Comparison of ENCODE assay signal across 1 cellular context in the genomic region with DNA sequence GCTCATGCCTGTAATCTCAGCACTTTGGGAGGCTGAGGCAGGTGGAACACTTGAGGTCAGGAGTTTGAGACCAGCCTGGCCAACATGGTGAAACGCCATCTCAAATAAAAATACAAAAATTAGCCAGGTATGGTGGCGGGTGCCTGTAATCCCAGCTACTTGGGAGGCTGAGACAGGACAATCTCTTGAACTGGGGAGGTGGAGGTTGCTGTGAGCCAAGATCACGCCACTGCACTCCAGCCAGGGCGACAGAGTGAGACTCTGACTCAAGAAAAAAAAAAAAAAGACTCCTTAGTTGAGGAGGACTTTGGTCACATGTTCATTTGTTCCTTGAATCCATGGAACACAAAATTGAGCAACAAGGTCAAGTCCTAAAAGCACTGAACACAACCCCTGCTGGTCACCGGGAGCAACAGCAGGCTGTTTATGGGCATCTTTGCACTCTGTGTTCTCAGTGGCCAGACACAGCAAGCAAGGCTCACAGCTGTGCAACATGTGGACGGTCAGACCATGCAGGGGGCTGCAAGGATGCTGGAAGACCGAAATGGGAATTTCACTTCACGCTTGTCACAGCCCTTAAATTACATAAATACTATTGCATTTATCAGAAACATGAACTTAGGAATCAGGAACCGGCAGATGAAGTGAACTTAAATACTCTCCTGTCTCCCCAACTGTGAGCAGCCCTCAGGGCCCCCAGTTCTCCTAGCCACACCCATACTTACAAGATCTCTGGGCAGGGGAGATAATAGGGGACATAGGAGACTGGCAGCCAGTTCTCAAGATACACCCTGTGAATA.
TF ChIP-seq lines count a peak whose summit lies in the region.

No MANE protein-coding gene starts in this region.

TF ChIP-seq in K562, 482 proteins besides CTCF, POLR2A, EP300 and RAD21 (continued from another document and continues in another):
- TF ChIP-seq, protein P1, sequence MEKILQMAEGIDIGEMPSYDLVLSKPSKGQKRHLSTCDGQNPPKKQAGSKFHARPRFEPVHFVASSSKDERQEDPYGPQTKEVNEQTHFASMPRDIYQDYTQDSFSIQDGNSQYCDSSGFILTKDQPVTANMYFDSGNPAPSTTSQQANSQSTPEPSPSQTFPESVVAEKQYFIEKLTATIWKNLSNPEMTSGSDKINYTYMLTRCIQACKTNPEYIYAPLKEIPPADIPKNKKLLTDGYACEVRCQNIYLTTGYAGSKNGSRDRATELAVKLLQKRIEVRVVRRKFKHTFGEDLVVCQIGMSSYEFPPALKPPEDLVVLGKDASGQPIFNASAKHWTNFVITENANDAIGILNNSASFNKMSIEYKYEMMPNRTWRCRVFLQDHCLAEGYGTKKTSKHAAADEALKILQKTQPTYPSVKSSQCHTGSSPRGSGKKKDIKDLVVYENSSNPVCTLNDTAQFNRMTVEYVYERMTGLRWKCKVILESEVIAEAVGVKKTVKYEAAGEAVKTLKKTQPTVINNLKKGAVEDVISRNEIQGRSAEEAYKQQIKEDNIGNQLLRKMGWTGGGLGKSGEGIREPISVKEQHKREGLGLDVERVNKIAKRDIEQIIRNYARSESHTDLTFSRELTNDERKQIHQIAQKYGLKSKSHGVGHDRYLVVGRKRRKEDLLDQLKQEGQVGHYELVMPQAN (IDR thresholded peaks at IDR 0.05; ENCODE audit: borderline replicate concordance) = no peak
- TF ChIP-seq HEY1 (CRISPR knock-in tag; IDR thresholded peaks at IDR 0.05; ENCODE audit: borderline replicate concordance) (no peak), ETS2 (tag; IDR thresholded peaks at IDR 0.05; ENCODE audit: borderline replicate concordance, poor library complexity, severe bottlenecking) (no peak), CHD1 (IDR thresholded peaks at IDR 0.05; ENCODE audit: low read length) (no peak), FIP1L1 (IDR thresholded peaks at IDR 0.05; ENCODE audit: low read depth, low read length, poor library complexity, severe bottlenecking) (no peak), ZNF384 (IDR thresholded peaks at IDR 0.05; ENCODE audit: low read depth, low read length) (peak; percentile 79), YBX1 (IDR thresholded peaks at IDR 0.05) (no peak), RFX1 (IDR thresholded peaks at IDR 0.05) (no peak), ARID2 (IDR thresholded peaks at IDR 0.05) (no peak), ZC3H4 (CRISPR knock-in tag; IDR thresholded peaks at IDR 0.05; ENCODE audit: borderline replicate concordance) (no peak), OTX1 (CRISPR knock-in tag; IDR thresholded peaks at IDR 0.05) (no peak), FOSL1 (tag; conservative IDR thresholded peaks at IDR 0.05) (no peak), ZNF175 (CRISPR knock-in tag; IDR thresholded peaks at IDR 0.05; ENCODE audit: low read depth) (no peak), ZNF224 (CRISPR knock-in tag; IDR thresholded peaks at IDR 0.05) (no peak), RHOXF2B (CRISPR knock-in tag; conservative IDR thresholded peaks at IDR 0.05) (no peak), RCOR1 (IDR thresholded peaks at IDR 0.05; ENCODE audit: borderline replicate concordance in 1 of 2, low read depth in 2 of 2, low read length in 2 of 2) (peak in 1 of 2 experiments; percentile 55; a peak in 1 of 4 replicates), CTBP1 (IDR thresholded peaks at IDR 0.05; ENCODE audit: borderline replicate concordance) (peak; percentile 58; the same call in 1 of the 2 replicates), ZNF124 (CRISPR knock-in tag; IDR thresholded peaks at IDR 0.05) (no peak), ZNF696 (CRISPR knock-in tag; conservative IDR thresholded peaks at IDR 0.05) (no peak), CBX8 (IDR thresholded peaks at IDR 0.05; ENCODE audit: borderline replicate concordance, extremely low read depth, low read depth, low read length, poor library complexity, severe bottlenecking) (no peak), ZNF146 (CRISPR knock-in tag; IDR thresholded peaks at IDR 0.05; ENCODE audit: unreplicated experiment) (no peak), GATAD2A (IDR thresholded peaks at IDR 0.05) (no peak), DACH1 (IDR thresholded peaks at IDR 0.05; ENCODE audit: partially characterized antibody) (peak; percentile 60), KLF13 (tag; IDR thresholded peaks at IDR 0.05; ENCODE audit: borderline replicate concordance, low read depth) (no peak), ZNF77 (CRISPR knock-in tag; IDR thresholded peaks at IDR 0.05) (no peak), NCOA1 (IDR thresholded peaks at IDR 0.05; ENCODE audit: low read depth) (no peak), SIN3B (IDR thresholded peaks at IDR 0.05; ENCODE audit: low read depth) (no peak; the same call in 1 of the 2 replicates), KAT8 (IDR thresholded peaks at IDR 0.05; ENCODE audit: low read depth) (no peak), HDAC3 (IDR thresholded peaks at IDR 0.05; ENCODE audit: borderline replicate concordance, partially characterized antibody) (no peak), MYC (IDR thresholded peaks at IDR 0.05; ENCODE audit: low read depth, low read length) (peak; percentile 60; the same call in 1 of the 2 replicates), MYC (CRISPR knock-in tag; IDR thresholded peaks at IDR 0.05; ENCODE audit: borderline replicate concordance, low read depth) (no peak), BMI1 (IDR thresholded peaks at IDR 0.05; ENCODE audit: low read length) (no peak), ZZZ3 (IDR thresholded peaks at IDR 0.05) (no peak), HSF4 (CRISPR knock-in tag; IDR thresholded peaks at IDR 0.05; ENCODE audit: borderline replicate concordance) (no peak), NCOA2 (IDR thresholded peaks at IDR 0.05; ENCODE audit: partially characterized antibody in 2 of 2) (no peak), MXI1 (IDR thresholded peaks at IDR 0.05; ENCODE audit: low read depth, low read length) (no peak), FOXA3 (CRISPR knock-in tag; conservative IDR thresholded peaks at IDR 0.05 in 1 of 2, IDR thresholded peaks at IDR 0.05 in 1 of 2) (no peak), ZNF347 (CRISPR knock-in tag; IDR thresholded peaks at IDR 0.05; ENCODE audit: low read depth) (no peak), TOE1 (IDR thresholded peaks at IDR 0.05; ENCODE audit: borderline replicate concordance) (0 out of 2 replicates have a peak, but pooled peaks have one; percentile 55), TOE1 (CRISPR knock-in tag; IDR thresholded peaks at IDR 0.05; ENCODE audit: borderline replicate concordance, low read depth) (no peak), SMARCA5 (IDR thresholded peaks at IDR 0.05) (peak; percentile 49; the same call in 1 of the 2 replicates)
- TF ChIP-seq, protein P2, sequence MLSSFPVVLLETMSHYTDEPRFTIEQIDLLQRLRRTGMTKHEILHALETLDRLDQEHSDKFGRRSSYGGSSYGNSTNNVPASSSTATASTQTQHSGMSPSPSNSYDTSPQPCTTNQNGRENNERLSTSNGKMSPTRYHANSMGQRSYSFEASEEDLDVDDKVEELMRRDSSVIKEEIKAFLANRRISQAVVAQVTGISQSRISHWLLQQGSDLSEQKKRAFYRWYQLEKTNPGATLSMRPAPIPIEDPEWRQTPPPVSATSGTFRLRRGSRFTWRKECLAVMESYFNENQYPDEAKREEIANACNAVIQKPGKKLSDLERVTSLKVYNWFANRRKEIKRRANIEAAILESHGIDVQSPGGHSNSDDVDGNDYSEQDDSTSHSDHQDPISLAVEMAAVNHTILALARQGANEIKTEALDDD (IDR thresholded peaks at IDR 0.05) = no peak
- TF ChIP-seq, protein P3, sequence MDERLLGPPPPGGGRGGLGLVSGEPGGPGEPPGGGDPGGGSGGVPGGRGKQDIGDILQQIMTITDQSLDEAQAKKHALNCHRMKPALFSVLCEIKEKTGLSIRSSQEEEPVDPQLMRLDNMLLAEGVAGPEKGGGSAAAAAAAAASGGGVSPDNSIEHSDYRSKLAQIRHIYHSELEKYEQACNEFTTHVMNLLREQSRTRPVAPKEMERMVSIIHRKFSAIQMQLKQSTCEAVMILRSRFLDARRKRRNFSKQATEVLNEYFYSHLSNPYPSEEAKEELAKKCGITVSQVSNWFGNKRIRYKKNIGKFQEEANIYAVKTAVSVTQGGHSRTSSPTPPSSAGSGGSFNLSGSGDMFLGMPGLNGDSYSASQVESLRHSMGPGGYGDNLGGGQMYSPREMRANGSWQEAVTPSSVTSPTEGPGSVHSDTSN (CRISPR knock-in tag; IDR thresholded peaks at IDR 0.05; ENCODE audit: low read depth) = no peak
- TF ChIP-seq, protein P3 (tag; conservative IDR thresholded peaks at IDR 0.05; ENCODE audit: low read depth) = no peak
- TF ChIP-seq, protein P4, sequence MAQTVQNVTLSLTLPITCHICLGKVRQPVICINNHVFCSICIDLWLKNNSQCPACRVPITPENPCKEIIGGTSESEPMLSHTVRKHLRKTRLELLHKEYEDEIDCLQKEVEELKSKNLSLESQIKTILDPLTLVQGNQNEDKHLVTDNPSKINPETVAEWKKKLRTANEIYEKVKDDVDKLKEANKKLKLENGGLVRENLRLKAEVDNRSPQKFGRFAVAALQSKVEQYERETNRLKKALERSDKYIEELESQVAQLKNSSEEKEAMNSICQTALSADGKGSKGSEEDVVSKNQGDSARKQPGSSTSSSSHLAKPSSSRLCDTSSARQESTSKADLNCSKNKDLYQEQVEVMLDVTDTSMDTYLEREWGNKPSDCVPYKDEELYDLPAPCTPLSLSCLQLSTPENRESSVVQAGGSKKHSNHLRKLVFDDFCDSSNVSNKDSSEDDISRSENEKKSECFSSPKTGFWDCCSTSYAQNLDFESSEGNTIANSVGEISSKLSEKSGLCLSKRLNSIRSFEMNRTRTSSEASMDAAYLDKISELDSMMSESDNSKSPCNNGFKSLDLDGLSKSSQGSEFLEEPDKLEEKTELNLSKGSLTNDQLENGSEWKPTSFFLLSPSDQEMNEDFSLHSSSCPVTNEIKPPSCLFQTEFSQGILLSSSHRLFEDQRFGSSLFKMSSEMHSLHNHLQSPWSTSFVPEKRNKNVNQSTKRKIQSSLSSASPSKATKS (CRISPR knock-in tag; IDR thresholded peaks at IDR 0.05) = no peak
- TF ChIP-seq, protein P5, sequence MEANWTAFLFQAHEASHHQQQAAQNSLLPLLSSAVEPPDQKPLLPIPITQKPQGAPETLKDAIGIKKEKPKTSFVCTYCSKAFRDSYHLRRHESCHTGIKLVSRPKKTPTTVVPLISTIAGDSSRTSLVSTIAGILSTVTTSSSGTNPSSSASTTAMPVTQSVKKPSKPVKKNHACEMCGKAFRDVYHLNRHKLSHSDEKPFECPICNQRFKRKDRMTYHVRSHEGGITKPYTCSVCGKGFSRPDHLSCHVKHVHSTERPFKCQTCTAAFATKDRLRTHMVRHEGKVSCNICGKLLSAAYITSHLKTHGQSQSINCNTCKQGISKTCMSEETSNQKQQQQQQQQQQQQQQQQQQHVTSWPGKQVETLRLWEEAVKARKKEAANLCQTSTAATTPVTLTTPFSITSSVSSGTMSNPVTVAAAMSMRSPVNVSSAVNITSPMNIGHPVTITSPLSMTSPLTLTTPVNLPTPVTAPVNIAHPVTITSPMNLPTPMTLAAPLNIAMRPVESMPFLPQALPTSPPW (CRISPR knock-in tag; IDR thresholded peaks at IDR 0.05) = no peak
- TF ChIP-seq, protein P6, sequence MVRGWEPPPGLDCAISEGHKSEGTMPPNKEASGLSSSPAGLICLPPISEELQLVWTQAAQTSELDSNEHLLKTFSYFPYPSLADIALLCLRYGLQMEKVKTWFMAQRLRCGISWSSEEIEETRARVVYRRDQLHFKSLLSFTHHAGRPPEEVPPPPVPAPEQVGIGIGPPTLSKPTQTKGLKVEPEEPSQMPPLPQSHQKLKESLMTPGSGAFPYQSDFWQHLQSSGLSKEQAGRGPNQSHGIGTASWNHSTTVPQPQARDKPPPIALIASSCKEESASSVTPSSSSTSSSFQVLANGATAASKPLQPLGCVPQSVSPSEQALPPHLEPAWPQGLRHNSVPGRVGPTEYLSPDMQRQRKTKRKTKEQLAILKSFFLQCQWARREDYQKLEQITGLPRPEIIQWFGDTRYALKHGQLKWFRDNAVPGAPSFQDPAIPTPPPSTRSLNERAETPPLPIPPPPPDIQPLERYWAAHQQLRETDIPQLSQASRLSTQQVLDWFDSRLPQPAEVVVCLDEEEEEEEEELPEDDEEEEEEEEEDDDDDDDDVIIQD (CRISPR knock-in tag; IDR thresholded peaks at IDR 0.05) = no peak
- TF ChIP-seq, protein P7, sequence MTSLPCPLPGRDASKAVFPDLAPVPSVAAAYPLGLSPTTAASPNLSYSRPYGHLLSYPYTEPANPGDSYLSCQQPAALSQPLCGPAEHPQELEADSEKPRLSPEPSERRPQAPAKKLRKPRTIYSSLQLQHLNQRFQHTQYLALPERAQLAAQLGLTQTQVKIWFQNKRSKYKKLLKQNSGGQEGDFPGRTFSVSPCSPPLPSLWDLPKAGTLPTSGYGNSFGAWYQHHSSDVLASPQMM (CRISPR knock-in tag; IDR thresholded peaks at IDR 0.05) = no peak
- TF ChIP-seq, protein P8, sequence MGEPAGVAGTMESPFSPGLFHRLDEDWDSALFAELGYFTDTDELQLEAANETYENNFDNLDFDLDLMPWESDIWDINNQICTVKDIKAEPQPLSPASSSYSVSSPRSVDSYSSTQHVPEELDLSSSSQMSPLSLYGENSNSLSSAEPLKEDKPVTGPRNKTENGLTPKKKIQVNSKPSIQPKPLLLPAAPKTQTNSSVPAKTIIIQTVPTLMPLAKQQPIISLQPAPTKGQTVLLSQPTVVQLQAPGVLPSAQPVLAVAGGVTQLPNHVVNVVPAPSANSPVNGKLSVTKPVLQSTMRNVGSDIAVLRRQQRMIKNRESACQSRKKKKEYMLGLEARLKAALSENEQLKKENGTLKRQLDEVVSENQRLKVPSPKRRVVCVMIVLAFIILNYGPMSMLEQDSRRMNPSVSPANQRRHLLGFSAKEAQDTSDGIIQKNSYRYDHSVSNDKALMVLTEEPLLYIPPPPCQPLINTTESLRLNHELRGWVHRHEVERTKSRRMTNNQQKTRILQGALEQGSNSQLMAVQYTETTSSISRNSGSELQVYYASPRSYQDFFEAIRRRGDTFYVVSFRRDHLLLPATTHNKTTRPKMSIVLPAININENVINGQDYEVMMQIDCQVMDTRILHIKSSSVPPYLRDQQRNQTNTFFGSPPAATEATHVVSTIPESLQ (CRISPR knock-in tag; IDR thresholded peaks at IDR 0.05) = no peak
- TF ChIP-seq, protein P9, sequence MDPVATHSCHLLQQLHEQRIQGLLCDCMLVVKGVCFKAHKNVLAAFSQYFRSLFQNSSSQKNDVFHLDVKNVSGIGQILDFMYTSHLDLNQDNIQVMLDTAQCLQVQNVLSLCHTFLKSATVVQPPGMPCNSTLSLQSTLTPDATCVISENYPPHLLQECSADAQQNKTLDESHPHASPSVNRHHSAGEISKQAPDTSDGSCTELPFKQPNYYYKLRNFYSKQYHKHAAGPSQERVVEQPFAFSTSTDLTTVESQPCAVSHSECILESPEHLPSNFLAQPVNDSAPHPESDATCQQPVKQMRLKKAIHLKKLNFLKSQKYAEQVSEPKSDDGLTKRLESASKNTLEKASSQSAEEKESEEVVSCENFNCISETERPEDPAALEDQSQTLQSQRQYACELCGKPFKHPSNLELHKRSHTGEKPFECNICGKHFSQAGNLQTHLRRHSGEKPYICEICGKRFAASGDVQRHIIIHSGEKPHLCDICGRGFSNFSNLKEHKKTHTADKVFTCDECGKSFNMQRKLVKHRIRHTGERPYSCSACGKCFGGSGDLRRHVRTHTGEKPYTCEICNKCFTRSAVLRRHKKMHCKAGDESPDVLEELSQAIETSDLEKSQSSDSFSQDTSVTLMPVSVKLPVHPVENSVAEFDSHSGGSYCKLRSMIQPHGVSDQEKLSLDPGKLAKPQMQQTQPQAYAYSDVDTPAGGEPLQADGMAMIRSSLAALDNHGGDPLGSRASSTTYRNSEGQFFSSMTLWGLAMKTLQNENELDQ (CRISPR knock-in tag; IDR thresholded peaks at IDR 0.05; ENCODE audit: borderline replicate concordance) = no peak
